35 cellular contexts compared by ENCODE assay signal in genomic region chr4:43822621-43823020, GRCh38.
"Had no signal": no experiment of that assay in that cellular context is flagged by ENCODE, and none has a peak within 500 bp of the region (broad histone marks: within the 10 kb centered on the region; RNA-seq: fewer than 3 reads in every experiment).

No MANE protein-coding gene starts in this region.

- H3K27ac Mint-ChIP-seq: activated B cell treated with CpG ODN at 0.5 μM for 24 hours; activated CD4-positive, alpha-beta memory T cell treated with anti-CD3 and anti-CD28 coated beads for 36 hours; activated CD4-positive, alpha-beta T cell treated with anti-CD3 and anti-CD28 coated beads, Interleukin-2, amount 10 ng/mL, durations not matched to agents 24 days and 14 days; activated CD8-positive, alpha-beta T cell treated with anti-CD3 and anti-CD28 coated beads for 36 hours; activated naive CD4-positive, alpha-beta T cell treated with anti-CD3 and anti-CD28 coated beads for 36 hours; activated naive CD4-positive, alpha-beta T cell treated with anti-CD3 and anti-CD28 coated beads, Interleukin-2, amount 50 U/mL, for 72 hours; activated naive CD8-positive, alpha-beta T cell treated with anti-CD3 and anti-CD28 coated beads for 36 hours; activated T-cell treated with anti-CD3 and anti-CD28 coated beads, Interleukin-2, amount 50 U/mL, for 72 hours; activated T-helper 1 cell treated with anti-CD3 and anti-CD28 coated beads, Interleukin-12 subunit alpha, Interleukin-12 subunit beta, Interleukin-2, Interleukin-4 antibody, amounts not matched to agents 30 ng/mL and 10 ng/mL and 1 ng/mL, durations not matched to agents 14 hours and 24 hours and 36 hours; activated T-helper 17 cell treated with anti-CD3 and anti-CD28 coated beads, Interleukin-2, amount 50 U/mL, for 72 hours; T-helper 2 cell treated with Interferon-gamma antibody and Interleukin-4, amounts not matched to agents 5 μg/mL and 100 μg/mL, for 36 hours had no signal

- H3K9me3 ChIP-seq: adrenal gland had no signal

- FAIRE-seq: astrocyte, TTC549 had no signal

- H3K4me1 Mint-ChIP-seq: activated B cell treated with CpG ODN at 0.5 μM for 24 hours; activated CD4-positive, alpha-beta T cell treated with anti-CD3 and anti-CD28 coated beads, Interleukin-2, amount 10 ng/mL, durations not matched to agents 24 days and 14 days; activated naive CD8-positive, alpha-beta T cell treated with anti-CD3 and anti-CD28 coated beads for 36 hours; activated T-helper 17 cell treated with anti-CD3 and anti-CD28 coated beads, Interleukin-2, amount 50 U/mL, for 72 hours had no signal

- H3K36me3 ChIP-seq: adrenal gland, brain microvascular endothelial cell, breast epithelium had no signal

- H3K4me3 ChIP-seq: adrenal gland, body of pancreas, breast epithelium had no signal

- DNase-seq: activated B cell treated with CpG ODN at 0.5 μM for 24 hours; activated CD4-positive, alpha-beta memory T cell treated with anti-CD3 and anti-CD28 coated beads for 36 hours; activated CD4-positive, alpha-beta T cell treated with anti-CD3 and anti-CD28 coated beads for 4 hours; activated CD4-positive, alpha-beta T cell treated with anti-CD3 and anti-CD28 coated beads, Interleukin-2, amount 10 ng/mL, durations not matched to agents 24 days and 14 days; activated CD4-positive, alpha-beta T cell treated with anti-CD3 and anti-CD28 coated beads, Interleukin-2, amount 50 U/mL, for 1 hour; activated CD4-positive, alpha-beta T cell treated with anti-CD3 and anti-CD28 coated beads, Interleukin-2, amount 50 U/mL, for 4 hours; activated CD4-positive, CD25-positive, alpha-beta regulatory T cell treated with anti-CD3 and anti-CD28 coated beads, Interleukin-2, amount 50 U/mL, for 72 hours; activated CD8-positive, alpha-beta memory T cell treated with anti-CD3 and anti-CD28 coated beads, Interleukin-2, amount 50 U/mL, for 4 hours; activated CD8-positive, alpha-beta T cell treated with anti-CD3 and anti-CD28 coated beads for 36 hours; activated effector memory CD4-positive, alpha-beta T cell treated with anti-CD3 and anti-CD28 coated beads, Interleukin-2, amount 50 U/mL, for 16 hours; activated gamma-delta T cell treated with Interleukin-2 at 50 U/mL for 16 hours; activated naive CD4-positive, alpha-beta T cell; activated naive CD4-positive, alpha-beta T cell treated with anti-CD3 and anti-CD28 coated beads for 36 hours; activated naive CD4-positive, alpha-beta T cell treated with anti-CD3 and anti-CD28 coated beads, Interleukin-2, amount 50 U/mL, for 16 hours; activated naive CD8-positive, alpha-beta T cell treated with anti-CD3 and anti-CD28 coated beads for 36 hours; activated T-cell treated with anti-CD3 and anti-CD28 coated beads for 4 hours; activated T-cell treated with anti-CD3 and anti-CD28 coated beads, Interleukin-2, amount 50 U/mL, for 1 hour; activated T-cell treated with anti-CD3 and anti-CD28 coated beads, Interleukin-2, amount 50 U/mL, for 4 hours; activated T-cell treated with anti-CD3 and anti-CD28 coated beads, Interleukin-2, amount 50 U/mL, for 72 hours; adrenal gland; amniotic stem cell; aorta; body of pancreas; brain microvascular endothelial cell; central memory CD4-positive, alpha-beta T cell; T-helper 2 cell; T-helper 9 cell had no signal

- H3K27ac ChIP-seq: adrenal gland, body of pancreas, brain microvascular endothelial cell, breast epithelium, VCaP had no signal

- H3K27me3 Mint-ChIP-seq: activated B cell treated with CpG ODN at 0.5 μM for 24 hours; activated CD4-positive, alpha-beta memory T cell treated with anti-CD3 and anti-CD28 coated beads for 36 hours; activated CD4-positive, alpha-beta T cell treated with anti-CD3 and anti-CD28 coated beads, Interleukin-2, amount 10 ng/mL, durations not matched to agents 24 days and 14 days; activated CD8-positive, alpha-beta T cell treated with anti-CD3 and anti-CD28 coated beads for 36 hours; activated naive CD8-positive, alpha-beta T cell treated with anti-CD3 and anti-CD28 coated beads for 36 hours; activated T-helper 17 cell treated with anti-CD3 and anti-CD28 coated beads, Interleukin-2, amount 50 U/mL, for 72 hours had no signal

- ATAC-seq: activated CD8-positive, alpha-beta T cell treated with anti-CD3 and anti-CD28 coated beads for 36 hours; activated naive CD4-positive, alpha-beta T cell treated with anti-CD3 and anti-CD28 coated beads, Interleukin-2, amount 50 U/mL, for 72 hours; activated T-cell treated with anti-CD3 and anti-CD28 coated beads, Interleukin-2, amount 50 U/mL, for 4 hours; activated T-cell treated with anti-CD3 and anti-CD28 coated beads, Interleukin-2, amount 50 U/mL, for 72 hours; activated T-helper 17 cell treated with anti-CD3 and anti-CD28 coated beads, Interleukin-2, amount 50 U/mL, for 72 hours; body of pancreas had no signal

- H3K36me3 Mint-ChIP-seq: activated CD4-positive, alpha-beta memory T cell treated with anti-CD3 and anti-CD28 coated beads for 36 hours; activated naive CD8-positive, alpha-beta T cell treated with anti-CD3 and anti-CD28 coated beads for 36 hours had no signal

- H3K4me1 ChIP-seq: adrenal gland, body of pancreas, breast epithelium had no signal

- H3K4me3 Mint-ChIP-seq: activated B cell treated with CpG ODN at 0.5 μM for 24 hours; activated CD4-positive, alpha-beta memory T cell treated with anti-CD3 and anti-CD28 coated beads for 36 hours; activated CD4-positive, alpha-beta T cell treated with anti-CD3 and anti-CD28 coated beads, Interleukin-2, amount 10 ng/mL, durations not matched to agents 24 days and 14 days; activated CD8-positive, alpha-beta T cell treated with anti-CD3 and anti-CD28 coated beads for 36 hours; activated naive CD4-positive, alpha-beta T cell treated with anti-CD3 and anti-CD28 coated beads for 36 hours; activated naive CD8-positive, alpha-beta T cell treated with anti-CD3 and anti-CD28 coated beads for 36 hours; activated T-cell treated with anti-CD3 and anti-CD28 coated beads, Interleukin-2, amount 50 U/mL, for 4 hours; activated T-cell treated with anti-CD3 and anti-CD28 coated beads, Interleukin-2, amount 50 U/mL, for 72 hours; activated T-helper 1 cell treated with anti-CD3 and anti-CD28 coated beads, Interleukin-12 subunit alpha, Interleukin-12 subunit beta, Interleukin-2, Interleukin-4 antibody, amounts not matched to agents 30 ng/mL and 10 ng/mL and 1 ng/mL, durations not matched to agents 14 hours and 24 hours and 36 hours; activated T-helper 17 cell treated with anti-CD3 and anti-CD28 coated beads, Interleukin-2, amount 50 U/mL, for 72 hours; T-helper 2 cell treated with Interferon-gamma antibody and Interleukin-4, amounts not matched to agents 5 μg/mL and 100 μg/mL, for 36 hours had no signal

- H3K27me3 ChIP-seq: adrenal gland, body of pancreas, brain microvascular endothelial cell, breast epithelium had no signal
